21 cellular contexts compared by ENCODE assay signal in genomic region chr20:50122763-50123162, GRCh38.
"Had no signal": no experiment of that assay in that cellular context is flagged by ENCODE, and none has a peak within 500 bp of the region (broad histone marks: within the 10 kb centered on the region; RNA-seq: fewer than 3 reads in every experiment).

No MANE protein-coding gene starts in this region.

- ATAC-seq: esophagus mucosa, heart left ventricle, left lung, lower lobe of right lung, natural killer cell, right cardiac atrium had no signal

- FAIRE-seq: endometrium, frontal cortex had no signal

- H3K9me3 ChIP-seq: heart left ventricle, left lung, lower lobe of right lung, upper lobe of left lung, uterus had no signal

- H3K4me1 Mint-ChIP-seq: neural crest cell had no signal

- H3K36me3 ChIP-seq: uterus had no signal

- H3K9me3 Mint-ChIP-seq: memory B cell; mesothelial cell of epicardium; natural killer cell; neural crest cell; stimulated activated naive CD8-positive, alpha-beta T cell treated with anti-CD3 and anti-CD28 coated beads, Interleukin-15, Interleukin-2, amounts not matched to agents 100 ng/mL and 50 ng/mL, for 24 hours had no signal

- H3K4me2 ChIP-seq: smooth muscle cell had no signal

- H3K4me3 ChIP-seq: heart left ventricle, left lung, lower lobe of right lung, smooth muscle cell, tibial artery, upper lobe of left lung, uterus had no signal

- H3K27ac ChIP-seq: heart left ventricle, left lung, lower lobe of right lung, tibial artery, upper lobe of left lung had no signal

- DNase-seq: cortex of kidney; effector memory CD4-positive, alpha-beta T cell; heart left ventricle; islet precursor cell; lower lobe of right lung; natural killer cell; posterior cingulate gyrus; right cardiac atrium; stimulated activated CD4-positive, alpha-beta T cell treated with anti-CD3 and anti-CD28 coated beads, Interleukin-2, amount 100 ng/mL, for 48 hours; tibial artery; upper lobe of left lung; uterus had no signal

- H3K27me3 ChIP-seq: heart left ventricle, left lung, tibial artery, upper lobe of left lung, uterus had no signal

- H3K4me1 ChIP-seq: uterus had no signal

- H3K4me3 Mint-ChIP-seq: memory B cell; mesothelial cell of epicardium; natural killer cell; neural crest cell; stimulated activated naive CD8-positive, alpha-beta T cell treated with anti-CD3 and anti-CD28 coated beads, Interleukin-15, Interleukin-2, amounts not matched to agents 100 ng/mL and 50 ng/mL, for 24 hours had no signal

- H3K27ac Mint-ChIP-seq: mesothelial cell of epicardium; stimulated activated naive CD8-positive, alpha-beta T cell treated with anti-CD3 and anti-CD28 coated beads, Interleukin-15, Interleukin-2, amounts not matched to agents 100 ng/mL and 50 ng/mL, for 24 hours had no signal
